8 cellular contexts compared by ENCODE assay signal in the genomic region with DNA sequence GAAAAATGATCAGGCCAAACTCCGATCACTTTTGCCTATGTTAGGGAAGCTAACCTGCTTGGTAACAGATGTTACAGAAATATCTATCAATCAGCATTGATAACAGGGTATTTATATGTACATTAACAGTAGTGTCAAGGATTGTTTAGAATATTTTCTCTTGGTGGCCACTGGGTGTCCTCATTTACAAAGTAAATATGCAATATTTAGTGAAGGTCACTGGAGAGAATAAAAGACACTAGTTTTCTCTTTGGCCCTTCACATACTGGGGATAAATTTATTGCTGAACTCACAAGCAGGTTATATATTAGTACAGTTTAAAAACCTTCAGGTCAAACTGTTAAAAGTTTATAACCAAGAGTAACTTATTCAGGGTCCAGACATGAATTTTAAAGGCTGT.
DNase-seq lines count a peak whose midpoint lies in the region; ATAC-seq, FAIRE-seq and TF ChIP-seq lines count a peak whose summit lies in the region.

No MANE protein-coding gene starts in this region.

- FAIRE-seq in GM18507 (lab: Jason Lieb, UNC), result peak; percentile 73

- H3K4me3 ChIP-seq in dorsolateral prefrontal cortex, result no peak overlapping the region

- no peaks in the 10 kb centered on the region for H3K9me3 Mint-ChIP-seq in neural crest cell
- no peaks in the 10 kb centered on the region for H3K9me3 Mint-ChIP-seq in T-helper 2 cell treated with Interferon-gamma antibody and Interleukin-4, amounts not matched to agents 5 μg/mL and 100 μg/mL, for 36 hours

- H3K27me3 ChIP-seq in dorsolateral prefrontal cortex, result no peaks in the 10 kb centered on the region

- intact Hi-C loops in dorsolateral prefrontal cortex (cut with DNase I), result loop anchor here in 1 of 2 donors (2.0 to 10.0 kb wide), 4 partner anchors 20 to 802 kb away; no protein-coding TSS in a partner anchor

- H3K27ac ChIP-seq in dorsolateral prefrontal cortex, result peak overlapping the region in 41 of 59 donors; percentile 3 to 82 (median 55)

- peaks cover 18% of the 10 kb centered on the region for H3K4me1 Mint-ChIP-seq in neural crest cell
- H3K4me1 Mint-ChIP-seq in T-helper 2 cell treated with Interferon-gamma antibody and Interleukin-4, amounts not matched to agents 5 μg/mL and 100 μg/mL, for 36 hours (ENCODE audit: low read depth), result peaks cover 2% of the 10 kb centered on the region

- DNase-seq in AG09319 (ENCODE audit: extremely low read depth, low read depth) (no peak), GM18507 (ENCODE audit: extremely low spot score, insufficient read length, low read depth) (peak; percentile 9), NCI-H446 treated with DMSO at 0.1 percent for 48 hours (lab: John Stamatoyannopoulos, UW) (peak; percentile 42), dorsolateral prefrontal cortex (no peak), neural crest cell (ENCODE audit: low read depth, low spot score) (no peak), NCI-H1048 (lab: John Stamatoyannopoulos, UW) (no peak)
- no peak for DNase-seq in T-helper 2 cell treated with Interferon-gamma antibody and Interleukin-4, amounts not matched to agents 5 μg/mL and 100 μg/mL, for 36 hours (ENCODE audit: low spot score)

- no peak overlapping the region for H3K4me3 Mint-ChIP-seq in neural crest cell
- no peak overlapping the region for H3K4me3 Mint-ChIP-seq in T-helper 2 cell treated with Interferon-gamma antibody and Interleukin-4, amounts not matched to agents 5 μg/mL and 100 μg/mL, for 36 hours

- H3K27me3 Mint-ChIP-seq in neural crest cell (ENCODE audit: low read depth), result no peaks in the 10 kb centered on the region
- H3K27me3 Mint-ChIP-seq in T-helper 2 cell treated with Interferon-gamma antibody and Interleukin-4, amounts not matched to agents 5 μg/mL and 100 μg/mL, for 36 hours (ENCODE audit: low read depth), result no peaks in the 10 kb centered on the region

- TF ChIP-seq CTCF in AG09319 (IDR thresholded peaks at IDR 0.05; ENCODE audit: low read depth, low read length), result peak; percentile 40
- TF ChIP-seq CTCF in dorsolateral prefrontal cortex (IDR thresholded peaks at IDR 0.05 in 54 of 56, conservative IDR thresholded peaks at IDR 0.05 in 2 of 56; ENCODE audit: low read depth in 1 of 56, partially characterized antibody in 56 of 56), result peak; percentile 44 to 86 (median 71)
- peak; percentile 69 for TF ChIP-seq CTCF in neural crest cell (conservative IDR thresholded peaks at IDR 0.05)

- ATAC-seq in HG03521 (IDR thresholded peaks at IDR 0.05; ENCODE audit: unreplicated experiment), result no peak

- no peaks in the 10 kb centered on the region for H3K36me3 Mint-ChIP-seq in neural crest cell (ENCODE audit: low read depth)
- H3K36me3 Mint-ChIP-seq in T-helper 2 cell treated with Interferon-gamma antibody and Interleukin-4, amounts not matched to agents 5 μg/mL and 100 μg/mL, for 36 hours (ENCODE audit: low read depth), result no peaks in the 10 kb centered on the region

- H3K27ac Mint-ChIP-seq in neural crest cell (ENCODE audit: unreplicated experiment), result no peak overlapping the region
- no peak overlapping the region for H3K27ac Mint-ChIP-seq in T-helper 2 cell treated with Interferon-gamma antibody and Interleukin-4, amounts not matched to agents 5 μg/mL and 100 μg/mL, for 36 hours

Comparison
In these comparisons a context has a peak if more than half of its experiments do, and no peak if none do; other contexts are left out.
1. DNase-seq: peak in GM18507 (single experiment) and NCI-H446 treated with DMSO at 0.1 percent for 48 hours (single experiment); none in AG09319 (single experiment), dorsolateral prefrontal cortex (0 of 10), neural crest cell (single experiment), T-helper 2 cell treated with Interferon-gamma antibody and Interleukin-4, amounts not matched to agents 5 μg/mL and 100 μg/mL, for 36 hours (single experiment) and NCI-H1048 (single experiment).
2. Peak in every context shown above with its lines, with median percentiles within 50 percentile points of each other: CTCF ChIP-seq.